In genomic region chr1:228108742-228109072, GRCh38 we compare ENCODE assay signal across 8 cellular contexts. TPM values are rescaled to one million over a fixed set of nuclear protein-coding genes. Genes with fewer than 3 reads are reported as not detected.
DNase-seq lines count a peak whose midpoint lies in the region; ATAC-seq and TF ChIP-seq lines count a peak whose summit lies in the region.

No MANE protein-coding gene starts in this region.

- peaks cover 3% of the 10 kb centered on the region for H3K4me1 Mint-ChIP-seq in glutamatergic neuron (ENCODE audit: low read depth, unreplicated experiment)
- H3K4me1 Mint-ChIP-seq in stimulated activated effector memory CD8-positive, alpha-beta T cell treated with anti-CD3 and anti-CD28 coated beads, Interleukin-12 subunit alpha, Interleukin-12 subunit beta, amount 100 ng/mL, for 72 hours, result peaks cover 48% of the 10 kb centered on the region

- H3K27me3 ChIP-seq in HAP-1 (ENCODE audit: low read depth) (no peaks in the 10 kb centered on the region), SU-DHL-6 (ENCODE audit: low read length) (no peaks in the 10 kb centered on the region)

- H3K9me3 Mint-ChIP-seq in glutamatergic neuron (ENCODE audit: unreplicated experiment), result peaks cover 11% of the 10 kb centered on the region
- H3K9me3 Mint-ChIP-seq in stimulated activated effector memory CD8-positive, alpha-beta T cell treated with anti-CD3 and anti-CD28 coated beads, Interleukin-12 subunit alpha, Interleukin-12 subunit beta, amount 100 ng/mL, for 72 hours, result no peaks in the 10 kb centered on the region

- peak overlapping the region; percentile 92 for H3K4me3 Mint-ChIP-seq in glutamatergic neuron (ENCODE audit: unreplicated experiment)
- peak overlapping the region; percentile 91 for H3K4me3 Mint-ChIP-seq in stimulated activated effector memory CD8-positive, alpha-beta T cell treated with anti-CD3 and anti-CD28 coated beads, Interleukin-12 subunit alpha, Interleukin-12 subunit beta, amount 100 ng/mL, for 72 hours

- H3K36me3 Mint-ChIP-seq in glutamatergic neuron (ENCODE audit: unreplicated experiment), result no peaks in the 10 kb centered on the region
- H3K36me3 Mint-ChIP-seq in stimulated activated effector memory CD8-positive, alpha-beta T cell treated with anti-CD3 and anti-CD28 coated beads, Interleukin-12 subunit alpha, Interleukin-12 subunit beta, amount 100 ng/mL, for 72 hours, result peaks cover 38% of the 10 kb centered on the region

- H3K4me3 ChIP-seq in HAP-1, result peak overlapping the region; percentile 89
- peak overlapping the region; percentile 81 for H3K4me3 ChIP-seq in SU-DHL-6 (ENCODE audit: insufficient read depth, low read length, poor library complexity, severe bottlenecking)

- no peak overlapping the region for H3K27ac Mint-ChIP-seq in glutamatergic neuron (ENCODE audit: unreplicated experiment)
- H3K27ac Mint-ChIP-seq in stimulated activated effector memory CD8-positive, alpha-beta T cell treated with anti-CD3 and anti-CD28 coated beads, Interleukin-12 subunit alpha, Interleukin-12 subunit beta, amount 100 ng/mL, for 72 hours, result peak overlapping the region; percentile 94

- peaks cover 5% of the 10 kb centered on the region for H3K4me1 ChIP-seq in HAP-1

- TF ChIP-seq CTCF in SU-DHL-6 (IDR thresholded peaks at IDR 0.05; ENCODE audit: insufficient read depth, low read length, poor library complexity, severe bottlenecking) (no peak), glutamatergic neuron (IDR thresholded peaks at IDR 0.05; ENCODE audit: partially characterized antibody, unreplicated experiment) (no peak)

- peaks cover 9% of the 10 kb centered on the region for H3K27me3 Mint-ChIP-seq in glutamatergic neuron (ENCODE audit: unreplicated experiment)

- H3F3A ChIP-seq in SU-DHL-6 (ENCODE audit: insufficient read depth), result peaks cover 7% of the 10 kb centered on the region; the same call in 1 of the 2 replicates

- peak overlapping the region; percentile 88 for H3K9ac ChIP-seq in SU-DHL-6 (ENCODE audit: low read length)

- no peak overlapping the region for H3K27ac ChIP-seq in SU-DHL-6 (ENCODE audit: low read depth, low read length)

- H3K36me3 ChIP-seq in HAP-1 (replicated peaks), result peaks cover 13% of the 10 kb centered on the region
- no peaks in the 10 kb centered on the region for H3K36me3 ChIP-seq in SU-DHL-6 (ENCODE audit: low read length)

- peak overlapping the region; percentile 38 for H2AFZ ChIP-seq in SU-DHL-6 (ENCODE audit: low read depth, low read length, severe bottlenecking)

- peak overlapping the region; percentile 72 for H3K4me2 ChIP-seq in SU-DHL-6 (ENCODE audit: low read depth, low read length, poor library complexity, severe bottlenecking)

- DNase-seq in HAP-1 (ENCODE audit: low spot score in 2 of 2), result no peak
- no peak for DNase-seq in glutamatergic neuron
- no peak for DNase-seq in stimulated activated effector memory CD8-positive, alpha-beta T cell treated with anti-CD3 and anti-CD28 coated beads, Interleukin-12 subunit alpha, Interleukin-12 subunit beta, amount 100 ng/mL, for 72 hours (ENCODE audit: low spot score in 2 of 2)
- no peak for DNase-seq in ureter (ENCODE audit: low spot score)
- no peak for DNase-seq in SKM-1 treated with dmso at 0.1 percent for 144 hours (lab: John Stamatoyannopoulos, UW; ENCODE audit: unreplicated experiment)

- in situ Hi-C loops in HAP-1 (cut with MboI; ENCODE audit: low sequenced_read_pairs), result no loop called here

- no peaks in the 10 kb centered on the region for H3K9me2 ChIP-seq in SU-DHL-6 (replicated peaks; ENCODE audit: insufficient read depth, low read length)

- H4K20me1 ChIP-seq in SU-DHL-6 (ENCODE audit: low read depth, low read length), result no peaks in the 10 kb centered on the region

- no peaks in the 10 kb centered on the region for H3K9me3 ChIP-seq in HAP-1
- H3K9me3 ChIP-seq in SU-DHL-6 (ENCODE audit: insufficient read depth, low read length), result no peaks in the 10 kb centered on the region

- ATAC-seq in stimulated activated effector memory CD8-positive, alpha-beta T cell treated with anti-CD3 and anti-CD28 coated beads, Interleukin-12 subunit alpha, Interleukin-12 subunit beta, amount 100 ng/mL, for 72 hours, result no peak
- ATAC-seq in HG03457 (IDR thresholded peaks at IDR 0.05; ENCODE audit: unreplicated experiment), result no peak
- ATAC-seq in activated CD4-positive, CD25-positive, alpha-beta regulatory T cell treated with anti-CD3 and anti-CD28 coated beads, Interleukin-2, amount 50 U/mL, for 24 hours, result no peak

- peaks cover 13% of the 10 kb centered on the region; the same call in 1 of the 2 replicates for H3K79me2 ChIP-seq in SU-DHL-6 (ENCODE audit: insufficient read depth, low read length)

RNA-seq across cellular contexts. Expression of gene MRPL55, which starts 0.4 kb away (rescaled TPM):
- total RNA-seq in glutamatergic neuron (ENCODE audit: unreplicated experiment) (61.5 TPM), ureter (43.7 TPM)

RNA-seq across cellular contexts. Expression of gene C1orf35, which starts 5.6 kb away (rescaled TPM):
- total RNA-seq in glutamatergic neuron (ENCODE audit: unreplicated experiment) (21.9 TPM), ureter (16.5 TPM)

RNA-seq across cellular contexts. Expression of gene ARF1, which starts 26.2 kb away (rescaled TPM):
- total RNA-seq in glutamatergic neuron (ENCODE audit: unreplicated experiment) (222 TPM), ureter (361 TPM)

RNA-seq across cellular contexts. Expression of gene GUK1, which starts 31.4 kb away (rescaled TPM):
- total RNA-seq in glutamatergic neuron (ENCODE audit: unreplicated experiment) (128 TPM), ureter (182 TPM)

RNA-seq across cellular contexts. Expression of gene GJC2, which starts 41.0 kb away (rescaled TPM):
- total RNA-seq in glutamatergic neuron (ENCODE audit: unreplicated experiment) (3.0 TPM), ureter (3.9 TPM)
